In genomic region chr19:38196948-38197656, GRCh38 we compare ENCODE assay signal across 26 cellular contexts. TPM values are rescaled to one million over a fixed set of nuclear protein-coding genes. Genes with fewer than 3 reads are reported as not detected.
"Had no signal": no experiment of that assay in that cellular context is flagged by ENCODE, and none has a peak within 500 bp of the region (broad histone marks: within the 10 kb centered on the region; RNA-seq: fewer than 3 reads in every experiment).

No MANE protein-coding gene starts in this region.

- H3K4me3 Mint-ChIP-seq: dendritic cell treated with granulocyte-macrophage colony-stimulating factor and Interleukin-4, amounts not matched to agents 40 ng/mL and 50 ng/mL, for 4 days; nephron; stimulated activated memory B cell treated with anti-CD40 and anti-IgM and Interleukin-4, amounts not matched to agents 10 μg/mL and 1 μg/mL and 100 μg/mL, for 72 hours; stimulated activated naive CD8-positive, alpha-beta T cell treated with anti-CD3 and anti-CD28 coated beads, Interleukin-15, Interleukin-2, amounts not matched to agents 100 ng/mL and 50 ng/mL, for 24 hours had no signal

- H3K4me1 Mint-ChIP-seq: nephron, neural progenitor cell had no signal

- H3K27me3 Mint-ChIP-seq: dendritic cell treated with granulocyte-macrophage colony-stimulating factor and Interleukin-4, amounts not matched to agents 40 ng/mL and 50 ng/mL, for 4 days; naive thymus-derived CD4-positive, alpha-beta T cell; stimulated activated memory B cell treated with anti-CD40 and anti-IgM and Interleukin-4, amounts not matched to agents 10 μg/mL and 1 μg/mL and 100 μg/mL, for 72 hours; stimulated activated naive CD8-positive, alpha-beta T cell treated with anti-CD3 and anti-CD28 coated beads, Interleukin-15, Interleukin-2, amounts not matched to agents 100 ng/mL and 50 ng/mL, for 24 hours had no signal

- H3K27ac Mint-ChIP-seq: nephron; stimulated activated memory B cell treated with anti-CD40 and anti-IgM and Interleukin-4, amounts not matched to agents 10 μg/mL and 1 μg/mL and 100 μg/mL, for 72 hours; stimulated activated naive CD8-positive, alpha-beta T cell treated with anti-CD3 and anti-CD28 coated beads, Interleukin-15, Interleukin-2, amounts not matched to agents 100 ng/mL and 50 ng/mL, for 24 hours had no signal

- ATAC-seq: foreskin keratinocyte; gastroesophageal sphincter; naive thymus-derived CD4-positive, alpha-beta T cell; pancreas; stimulated activated memory B cell treated with anti-CD40 and anti-IgM and Interleukin-4, amounts not matched to agents 10 μg/mL and 1 μg/mL and 100 μg/mL, for 72 hours had no signal

- DNase-seq: central memory CD4-positive, alpha-beta T cell; colonic mucosa; effector memory CD4-positive, alpha-beta T cell; foreskin keratinocyte; glutamatergic neuron; heart right ventricle; hippocampal formation; mammary epithelial cell; mesendoderm; midbrain; naive thymus-derived CD4-positive, alpha-beta T cell; nucleus accumbens; right lobe of liver; stimulated activated CD4-positive, alpha-beta T cell treated with anti-CD3 and anti-CD28 coated beads, Interleukin-2, amount 100 ng/mL, for 24 hours; stimulated activated CD4-positive, alpha-beta T cell treated with anti-CD3 and anti-CD28 coated beads, Interleukin-4, amount 100 ng/mL, for 24 hours; upper lobe of left lung had no signal

- H3K9me3 Mint-ChIP-seq: nephron; neural progenitor cell; stimulated activated memory B cell treated with anti-CD40 and anti-IgM and Interleukin-4, amounts not matched to agents 10 μg/mL and 1 μg/mL and 100 μg/mL, for 72 hours; stimulated activated naive CD8-positive, alpha-beta T cell treated with anti-CD3 and anti-CD28 coated beads, Interleukin-15, Interleukin-2, amounts not matched to agents 100 ng/mL and 50 ng/mL, for 24 hours had no signal

RNA-seq across cellular contexts. Expression of gene DPF1, which starts 26.9 kb away (rescaled TPM):
- total RNA-seq: colonic mucosa, gastroesophageal sphincter, left lobe of liver, lower leg skin, right lobe of liver, tibial nerve had no signal
